1 cellular context compared by ENCODE assay signal in genomic region chr1:17109897-17110554, GRCh38.
TF ChIP-seq lines count a peak whose summit lies in the region.

No MANE protein-coding gene starts in this region.

TF ChIP-seq in HepG2, 621 proteins besides CTCF, POLR2A, EP300 and RAD21 (continued from another document):
- TF ChIP-seq ZC3H13 (CRISPR knock-in tag; IDR thresholded peaks at IDR 0.05) (no peak), NFIC (IDR thresholded peaks at IDR 0.05; ENCODE audit: low read length) (no peak), SAFB2 (CRISPR knock-in tag; IDR thresholded peaks at IDR 0.05; ENCODE audit: borderline replicate concordance, low read depth) (no peak), MYNN (CRISPR knock-in tag; IDR thresholded peaks at IDR 0.05; ENCODE audit: low read depth) (no peak)
